19 cellular contexts compared by ENCODE assay signal in the genomic region with DNA sequence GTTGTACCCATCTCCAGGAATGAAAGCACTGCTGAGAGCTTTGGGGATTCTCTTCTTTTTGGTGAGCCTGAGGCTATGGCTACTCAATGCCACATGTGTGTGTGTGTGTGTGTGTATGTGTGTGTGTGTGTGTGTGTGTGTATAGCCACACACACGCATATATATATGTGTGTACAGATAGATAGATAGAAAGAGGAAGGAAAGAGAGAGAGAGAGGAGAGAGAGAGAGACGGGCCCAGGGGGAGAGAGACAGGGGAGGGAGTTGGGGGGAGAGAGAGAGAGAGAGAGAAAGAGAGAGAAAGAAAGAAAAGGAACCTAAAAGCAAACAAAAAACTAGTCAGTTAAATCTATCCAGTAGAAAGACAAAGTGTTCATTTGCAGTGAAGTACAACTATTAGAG. TPM values are rescaled to one million over a fixed set of nuclear protein-coding genes. Genes with fewer than 3 reads are reported as not detected.
"Had no signal": no experiment of that assay in that cellular context is flagged by ENCODE, and none has a peak within 500 bp of the region (broad histone marks: within the 10 kb centered on the region; RNA-seq: fewer than 3 reads in every experiment).

No MANE protein-coding gene starts in this region.

- ATAC-seq: foreskin keratinocyte; lower lobe of right lung; natural killer cell treated with Interleukin-12 subunit alpha and Interleukin-12 subunit beta and Interleukin-15 and Interleukin-18, amount 100 ng/mL, for 72 hours had no signal

- H3K4me3 ChIP-seq: left ventricle myocardium inferior, lower lobe of right lung, right atrium auricular region, sigmoid colon, skin epidermis had no signal

- H3K9me3 ChIP-seq: left ventricle myocardium inferior, lower lobe of right lung, neutrophil, right atrium auricular region, sigmoid colon had no signal

- H3K27me3 ChIP-seq: foreskin keratinocyte, neutrophil, right atrium auricular region, sigmoid colon had no signal

- H3K4me1 ChIP-seq: lower lobe of right lung had no signal

- DNase-seq: erythroblast; foreskin keratinocyte; immature natural killer cell; left ventricle myocardium inferior; lower lobe of right lung; midbrain; posterior cingulate gyrus; sigmoid colon; stimulated activated CD4-positive, alpha-beta T cell treated with anti-CD3 and anti-CD28 coated beads, Interleukin-2, amount 100 ng/mL, for 24 hours; stimulated activated naive CD4-positive, alpha-beta T cell treated with Interleukin-2 at 50 U/mL for 16 hours had no signal

- H3K27ac ChIP-seq: foreskin keratinocyte, left ventricle myocardium inferior, lower lobe of right lung, neutrophil, right atrium auricular region, sigmoid colon, skin epidermis had no signal

- FAIRE-seq: colon, endothelial cell of umbilical vein, keratinocyte, urothelium cell line had no signal

- H3K36me3 ChIP-seq: left ventricle myocardium inferior, lower lobe of right lung, neutrophil, right atrium auricular region, sigmoid colon had no signal

RNA-seq across cellular contexts. Expression of a gene that starts 8.3 kb away (rescaled TPM):
- total RNA-seq: endothelial cell of umbilical vein; natural killer cell treated with Interleukin-12 subunit alpha and Interleukin-12 subunit beta and Interleukin-15 and Interleukin-18, amount 100 ng/mL, for 72 hours; pulmonary artery endothelial cell had no signal
- polyA plus RNA-seq: endothelial cell of umbilical vein, foreskin keratinocyte, immature natural killer cell had no signal

RNA-seq across cellular contexts. Expression of a gene that starts 28.9 kb away (rescaled TPM):
- total RNA-seq: endothelial cell of umbilical vein; natural killer cell treated with Interleukin-12 subunit alpha and Interleukin-12 subunit beta and Interleukin-15 and Interleukin-18, amount 100 ng/mL, for 72 hours; pulmonary artery endothelial cell had no signal
- polyA plus RNA-seq: endothelial cell of umbilical vein, immature natural killer cell had no signal
